35 cellular contexts compared by ENCODE assay signal in genomic region chr21:44313451-44313850, GRCh38. TPM values are rescaled to one million over a fixed set of nuclear protein-coding genes. Genes with fewer than 3 reads are reported as not detected.
"Had no signal": no experiment of that assay in that cellular context is flagged by ENCODE, and none has a peak within 500 bp of the region (broad histone marks: within the 10 kb centered on the region; RNA-seq: fewer than 3 reads in every experiment).

No MANE protein-coding gene starts in this region.

- H3K4me3 ChIP-seq: colonic mucosa, esophagus squamous epithelium, gastrocnemius medialis, heart right ventricle, left lung, lower lobe of right lung, mucosa of descending colon had no signal

- H3K27me3 ChIP-seq: colonic mucosa, esophagus squamous epithelium, gastrocnemius medialis, heart right ventricle, left lung had no signal

- H3K36me3 ChIP-seq: gastrocnemius medialis had no signal

- H3K9me3 Mint-ChIP-seq: dendritic cell treated with granulocyte-macrophage colony-stimulating factor and Interleukin-4, amounts not matched to agents 40 ng/mL and 50 ng/mL, for 4 days; effector memory CD8-positive, alpha-beta T cell; endodermal cell; mesothelial cell of epicardium; naive B cell had no signal

- H3K9me3 ChIP-seq: colonic mucosa, esophagus squamous epithelium, gastrocnemius medialis, heart right ventricle, left lung, lower lobe of right lung, mucosa of descending colon had no signal

- H3K4me1 ChIP-seq: colonic mucosa, esophagus squamous epithelium, gastrocnemius medialis, heart right ventricle, left lung, lower lobe of right lung had no signal

- DNase-seq: colonic mucosa; cortex of kidney; effector CD8-positive, alpha-beta T cell; effector memory CD8-positive, alpha-beta T cell; endodermal cell; erythroblast; esophagus squamous epithelium; foreskin fibroblast; foreskin melanocyte; gastrocnemius medialis; glutamatergic neuron; head of caudate nucleus; heart right ventricle; hippocampal formation; left cardiac atrium; left lung; left ventricle myocardium superior; lower lobe of right lung; mesenchymal stem cell; mucosa of descending colon; naive B cell had no signal

- FAIRE-seq: endometrium, islet of Langerhans, keratinocyte had no signal

- H3K27ac ChIP-seq: colonic mucosa, epithelial cell of prostate, esophagus squamous epithelium, gastrocnemius medialis, heart right ventricle, left lung, lower lobe of right lung had no signal

- ATAC-seq: effector memory CD8-positive, alpha-beta T cell; esophagus mucosa; gastrocnemius medialis; heart right ventricle; left cardiac atrium; left lung; left ventricle myocardium superior; lower lobe of right lung; mucosa of descending colon had no signal

- H3K4me3 Mint-ChIP-seq: dendritic cell treated with granulocyte-macrophage colony-stimulating factor and Interleukin-4, amounts not matched to agents 40 ng/mL and 50 ng/mL, for 4 days; effector memory CD8-positive, alpha-beta T cell; endodermal cell; mesothelial cell of epicardium had no signal

- H3K27ac Mint-ChIP-seq: dendritic cell treated with granulocyte-macrophage colony-stimulating factor and Interleukin-4, amounts not matched to agents 40 ng/mL and 50 ng/mL, for 4 days; endodermal cell; mesothelial cell of epicardium had no signal

- H3K27me3 Mint-ChIP-seq: dendritic cell treated with granulocyte-macrophage colony-stimulating factor and Interleukin-4, amounts not matched to agents 40 ng/mL and 50 ng/mL, for 4 days; effector memory CD8-positive, alpha-beta T cell; naive B cell had no signal

- H3K4me1 Mint-ChIP-seq: endodermal cell, mesothelial cell of epicardium had no signal

RNA-seq across cellular contexts. Expression of gene AIRE, which starts 27.8 kb away (rescaled TPM):
- total RNA-seq: dermis microvascular lymphatic vessel endothelial cell, esophagus mucosa, esophagus squamous epithelium, gastrocnemius medialis, glomerular endothelial cell, left ventricle myocardium superior, lower lobe of right lung, lung microvascular endothelial cell, mesenteric fat pad had no signal
- polyA plus RNA-seq: keratinocyte had no signal

RNA-seq across cellular contexts. Expression of gene TRPM2, which starts 40.0 kb away (rescaled TPM):
- total RNA-seq: myocyte had no signal

RNA-seq across cellular contexts. Expression of gene DNMT3L, which starts 51.8 kb away (rescaled TPM):
- total RNA-seq: colonic mucosa, dermis microvascular lymphatic vessel endothelial cell, esophagus mucosa, esophagus squamous epithelium, gastrocnemius medialis, glomerular endothelial cell, heart right ventricle, kidney epithelial cell, left cardiac atrium, left lung, left ventricle myocardium superior, lower leg skin, lower lobe of right lung, lung microvascular endothelial cell, mesenteric fat pad, mesothelial cell of epicardium, mucosa of descending colon, myocyte had no signal
- polyA plus RNA-seq: heart right ventricle, keratinocyte had no signal
